In genomic region chr1:147669475-147670318, GRCh38 we compare ENCODE assay signal across 1 cellular context.
TF ChIP-seq lines count a peak whose summit lies in the region.

No MANE protein-coding gene starts in this region.

TF ChIP-seq in HepG2, 621 proteins besides CTCF, POLR2A, EP300 and RAD21 (continued from another document and continues in another):
- 0 out of 2 replicates have a peak, but pooled peaks have one; percentile 40 for TF ChIP-seq ZMAT5 (CRISPR knock-in tag; IDR thresholded peaks at IDR 0.05; ENCODE audit: borderline replicate concordance, low read depth)
- no peak for TF ChIP-seq NFRKB (IDR thresholded peaks at IDR 0.05)
- 0 out of 2 replicates have a peak, but pooled peaks have one; percentile 19 for TF ChIP-seq TEAD2 (CRISPR knock-in tag; IDR thresholded peaks at IDR 0.05)
- no peak for TF ChIP-seq FOSL1 (CRISPR knock-in tag; IDR thresholded peaks at IDR 0.05; ENCODE audit: borderline replicate concordance)
- TF ChIP-seq CREB3 (CRISPR knock-in tag; IDR thresholded peaks at IDR 0.05): no peak
- TF ChIP-seq ZNF431 (CRISPR knock-in tag; IDR thresholded peaks at IDR 0.05; ENCODE audit: borderline replicate concordance, low read depth): 0 out of 2 replicates have a peak, but pooled peaks have one; percentile 33
- no peak for TF ChIP-seq MBD4 (IDR thresholded peaks at IDR 0.05; ENCODE audit: borderline replicate concordance, low read length)
- no peak for TF ChIP-seq ZC3H4 (CRISPR knock-in tag; IDR thresholded peaks at IDR 0.05; ENCODE audit: borderline replicate concordance)
- peak; percentile 85 for TF ChIP-seq MAX (IDR thresholded peaks at IDR 0.05)
- peak; percentile 1; the same call in 1 of the 2 replicates for TF ChIP-seq DMAP1 (CRISPR knock-in tag; IDR thresholded peaks at IDR 0.05)
- TF ChIP-seq ZNF510 (CRISPR knock-in tag; IDR thresholded peaks at IDR 0.05; ENCODE audit: low read depth): peak; percentile 62; the same call in 1 of the 2 replicates
- TF ChIP-seq CBFB (CRISPR knock-in tag; IDR thresholded peaks at IDR 0.05): no peak
- no peak for TF ChIP-seq TBX3 (IDR thresholded peaks at IDR 0.05; ENCODE audit: borderline replicate concordance)
- TF ChIP-seq TFAP4 (IDR thresholded peaks at IDR 0.05; ENCODE audit: borderline replicate concordance, low read depth): no peak
- TF ChIP-seq ZNF672 (CRISPR knock-in tag; IDR thresholded peaks at IDR 0.05): peak; percentile 16; the same call in 1 of the 2 replicates
- peak; percentile 20; the same call in 1 of the 2 replicates for TF ChIP-seq ARNT2 (CRISPR knock-in tag; IDR thresholded peaks at IDR 0.05; ENCODE audit: low read depth)
- no peak for TF ChIP-seq SRSF4 (IDR thresholded peaks at IDR 0.05; ENCODE audit: low read depth, low read length, poor library complexity, severe bottlenecking)
- TF ChIP-seq MTERF4 (CRISPR knock-in tag; IDR thresholded peaks at IDR 0.05): no peak; the same call in 1 of the 2 replicates
- TF ChIP-seq FOXK1 (CRISPR knock-in tag; IDR thresholded peaks at IDR 0.05; ENCODE audit: borderline replicate concordance, low read depth): no peak
- no peak for TF ChIP-seq REXO4 (CRISPR knock-in tag; IDR thresholded peaks at IDR 0.05; ENCODE audit: borderline replicate concordance)
- TF ChIP-seq PAX8 (CRISPR knock-in tag; IDR thresholded peaks at IDR 0.05; ENCODE audit: borderline replicate concordance): no peak
- peak; percentile 52; the same call in 1 of the 2 replicates for TF ChIP-seq ZNF83 (CRISPR knock-in tag; IDR thresholded peaks at IDR 0.05; ENCODE audit: borderline replicate concordance)
- no peak for TF ChIP-seq SNAPC4 (CRISPR knock-in tag; IDR thresholded peaks at IDR 0.05)
- no peak for TF ChIP-seq ZNF484 (CRISPR knock-in tag; IDR thresholded peaks at IDR 0.05; ENCODE audit: borderline replicate concordance, low read depth)
- no peak for TF ChIP-seq SALL2 (CRISPR knock-in tag; IDR thresholded peaks at IDR 0.05)
- no peak for TF ChIP-seq ZNF740 (CRISPR knock-in tag; IDR thresholded peaks at IDR 0.05)
- TF ChIP-seq SP5 (CRISPR knock-in tag; IDR thresholded peaks at IDR 0.05; ENCODE audit: borderline replicate concordance, low read depth): no peak
- TF ChIP-seq HOXA3 (CRISPR knock-in tag; IDR thresholded peaks at IDR 0.05): peak; percentile 19; the same call in 1 of the 2 replicates
- 0 out of 2 replicates have a peak, but pooled peaks have one; percentile 1 for TF ChIP-seq MAF1 (CRISPR knock-in tag; IDR thresholded peaks at IDR 0.05; ENCODE audit: borderline replicate concordance)
- TF ChIP-seq NR1H2 (CRISPR knock-in tag; IDR thresholded peaks at IDR 0.05; ENCODE audit: borderline replicate concordance, low read depth): no peak
- peak; percentile 15; the same call in 1 of the 2 replicates for TF ChIP-seq ZNF281 (CRISPR knock-in tag; IDR thresholded peaks at IDR 0.05; ENCODE audit: borderline replicate concordance)
- TF ChIP-seq ZFP82 (CRISPR knock-in tag; IDR thresholded peaks at IDR 0.05; ENCODE audit: borderline replicate concordance): no peak
- no peak for TF ChIP-seq CEBPB (IDR thresholded peaks at IDR 0.05; ENCODE audit: borderline replicate concordance, low read depth, low read length)
- no peak for TF ChIP-seq ZBTB14 (CRISPR knock-in tag; IDR thresholded peaks at IDR 0.05)
- TF ChIP-seq ZEB1 (IDR thresholded peaks at IDR 0.05; ENCODE audit: insufficient replicate concordance, low read depth): no peak
- no peak for TF ChIP-seq HNF4G (IDR thresholded peaks at IDR 0.05; ENCODE audit: borderline replicate concordance, low read depth, low read length)
- TF ChIP-seq HNF4G (CRISPR knock-in tag; IDR thresholded peaks at IDR 0.05; ENCODE audit: borderline replicate concordance, low read depth): 0 out of 2 replicates have a peak, but pooled peaks have one; percentile 57
- no peak for TF ChIP-seq ZBTB46 (CRISPR knock-in tag; IDR thresholded peaks at IDR 0.05; ENCODE audit: borderline replicate concordance)
- TF ChIP-seq SMARCE1 (IDR thresholded peaks at IDR 0.05; ENCODE audit: borderline replicate concordance): no peak
- TF ChIP-seq KAT7 (CRISPR knock-in tag; IDR thresholded peaks at IDR 0.05; ENCODE audit: borderline replicate concordance): peak; percentile 44; the same call in 1 of the 2 replicates
- no peak for TF ChIP-seq ERF (CRISPR knock-in tag; IDR thresholded peaks at IDR 0.05)
- TF ChIP-seq TGIF2 (CRISPR knock-in tag; IDR thresholded peaks at IDR 0.05): no peak
- TF ChIP-seq MYC (CRISPR knock-in tag; IDR thresholded peaks at IDR 0.05; ENCODE audit: borderline replicate concordance): peak; percentile 72
- TF ChIP-seq KDM3A (CRISPR knock-in tag; IDR thresholded peaks at IDR 0.05; ENCODE audit: low read depth): no peak; the same call in 1 of the 2 replicates
- TF ChIP-seq ATF1 (CRISPR knock-in tag; IDR thresholded peaks at IDR 0.05): no peak
- TF ChIP-seq HNRNPH1 (optimal IDR thresholded peaks at IDR 0.05; ENCODE audit: low read depth, low read length): no peak
- no peak for TF ChIP-seq ZSCAN30 (CRISPR knock-in tag; IDR thresholded peaks at IDR 0.05)
- TF ChIP-seq ZNF850 (CRISPR knock-in tag; conservative IDR thresholded peaks at IDR 0.05): no peak
- TF ChIP-seq ZBTB1 (CRISPR knock-in tag; IDR thresholded peaks at IDR 0.05; ENCODE audit: borderline replicate concordance): no peak
- TF ChIP-seq ZNF563 (CRISPR knock-in tag; IDR thresholded peaks at IDR 0.05): no peak; the same call in 1 of the 2 replicates
- 0 out of 2 replicates have a peak, but pooled peaks have one; percentile 29 for TF ChIP-seq ZNF605 (CRISPR knock-in tag; IDR thresholded peaks at IDR 0.05)
- TF ChIP-seq DR1 (CRISPR knock-in tag; IDR thresholded peaks at IDR 0.05): no peak
- no peak for TF ChIP-seq TOE1 (CRISPR knock-in tag; IDR thresholded peaks at IDR 0.05)
- 0 out of 2 replicates have a peak, but pooled peaks have one; percentile 49 for TF ChIP-seq E2F2 (CRISPR knock-in tag; IDR thresholded peaks at IDR 0.05; ENCODE audit: borderline replicate concordance)
